1 cellular context compared by ENCODE assay signal in genomic region chr19:42219812-42220750, GRCh38.
TF ChIP-seq lines count a peak whose summit lies in the region.

Gene ZNF526 (plus strand): TSS chr19:42220312. CDS start chr19:42224404, 4,092 bp downstream.

TF ChIP-seq in HepG2, 621 proteins besides CTCF, POLR2A, EP300 and RAD21 (continued from another document and continues in another):
- TF ChIP-seq ZNF816 (CRISPR knock-in tag; IDR thresholded peaks at IDR 0.05; ENCODE audit: borderline replicate concordance) (peak; percentile 91), ZNF574 (CRISPR knock-in tag; IDR thresholded peaks at IDR 0.05) (peak; percentile 96), SIN3A (IDR thresholded peaks at IDR 0.05; ENCODE audit: borderline replicate concordance, low read depth, low read length) (peak; percentile 89; the same call in 1 of the 2 replicates), ZNF335 (CRISPR knock-in tag; IDR thresholded peaks at IDR 0.05) (peak; percentile 40; the same call in 1 of the 2 replicates), ZNF703 (CRISPR knock-in tag; IDR thresholded peaks at IDR 0.05; ENCODE audit: borderline replicate concordance) (no peak), ZNF660 (CRISPR knock-in tag; IDR thresholded peaks at IDR 0.05; ENCODE audit: borderline replicate concordance, low read depth) (no peak), ZBTB7A (CRISPR knock-in tag; IDR thresholded peaks at IDR 0.05) (peak; percentile 96), ZNF572 (CRISPR knock-in tag; IDR thresholded peaks at IDR 0.05) (peak; percentile 22; the same call in 1 of the 2 replicates), ZNF33B (CRISPR knock-in tag; IDR thresholded peaks at IDR 0.05) (0 out of 2 replicates have a peak, but pooled peaks have one; percentile 68), ZNF317 (CRISPR knock-in tag; IDR thresholded peaks at IDR 0.05) (peak; percentile 48; the same call in 1 of the 2 replicates), ZNF350 (CRISPR knock-in tag; IDR thresholded peaks at IDR 0.05; ENCODE audit: borderline replicate concordance, low read depth) (peak; percentile 92), ZNF138 (CRISPR knock-in tag; IDR thresholded peaks at IDR 0.05; ENCODE audit: low read depth) (peak; percentile 24; the same call in 1 of the 2 replicates), SRY (CRISPR knock-in tag; IDR thresholded peaks at IDR 0.05) (0 out of 2 replicates have a peak, but pooled peaks have one; percentile 61), ZNF446 (CRISPR knock-in tag; IDR thresholded peaks at IDR 0.05) (no peak), TIGD3 (CRISPR knock-in tag; IDR thresholded peaks at IDR 0.05; ENCODE audit: borderline replicate concordance) (0 out of 2 replicates have a peak, but pooled peaks have one; percentile 65), ZNF790 (CRISPR knock-in tag; IDR thresholded peaks at IDR 0.05; ENCODE audit: borderline replicate concordance) (peak; percentile 74; the same call in 1 of the 2 replicates), ZNF589 (CRISPR knock-in tag; conservative IDR thresholded peaks at IDR 0.05) (peak; percentile 69), TEF (CRISPR knock-in tag; IDR thresholded peaks at IDR 0.05) (no peak), ZSCAN21 (CRISPR knock-in tag; IDR thresholded peaks at IDR 0.05; ENCODE audit: borderline replicate concordance) (peak; percentile 69), ZNF891 (CRISPR knock-in tag; IDR thresholded peaks at IDR 0.05) (peak; percentile 71; the same call in 1 of the 2 replicates), NCOA2 (CRISPR knock-in tag; IDR thresholded peaks at IDR 0.05) (peak; percentile 47; the same call in 1 of the 2 replicates), ZNF639 (CRISPR knock-in tag; conservative IDR thresholded peaks at IDR 0.05) (0 out of 2 replicates have a peak, but pooled peaks have one; percentile 67), ZNF224 (CRISPR knock-in tag; IDR thresholded peaks at IDR 0.05) (peak; percentile 64; the same call in 1 of the 2 replicates), KAT8 (CRISPR knock-in tag; IDR thresholded peaks at IDR 0.05) (peak; percentile 84), THAP11 (CRISPR knock-in tag; IDR thresholded peaks at IDR 0.05) (peak; percentile 95), MED13 (CRISPR knock-in tag; IDR thresholded peaks at IDR 0.05) (peak; percentile 13; the same call in 1 of the 2 replicates), CHD2 (IDR thresholded peaks at IDR 0.05; ENCODE audit: low read depth, low read length) (peak; percentile 55; the same call in 1 of the 2 replicates), HOXA5 (CRISPR knock-in tag; IDR thresholded peaks at IDR 0.05) (peak; percentile 72; the same call in 1 of the 2 replicates), TGIF2 (CRISPR knock-in tag; IDR thresholded peaks at IDR 0.05) (peak; percentile 70), ZNF784 (CRISPR knock-in tag; IDR thresholded peaks at IDR 0.05; ENCODE audit: borderline replicate concordance) (peak; percentile 29; the same call in 1 of the 2 replicates), GABPB1 (CRISPR knock-in tag; IDR thresholded peaks at IDR 0.05) (peak; percentile 84), NBN (conservative IDR thresholded peaks at IDR 0.05) (no peak), TRAFD1 (CRISPR knock-in tag; IDR thresholded peaks at IDR 0.05; ENCODE audit: borderline replicate concordance) (no peak), HMG20A (CRISPR knock-in tag; IDR thresholded peaks at IDR 0.05; ENCODE audit: borderline replicate concordance) (no peak), PCBP1 (IDR thresholded peaks at IDR 0.05; ENCODE audit: borderline replicate concordance, low read depth, low read length) (peak; percentile 88; the same call in 1 of the 2 replicates), SMC3 (IDR thresholded peaks at IDR 0.05; ENCODE audit: low read length) (no peak; the same call in 1 of the 2 replicates), MYPOP (CRISPR knock-in tag; IDR thresholded peaks at IDR 0.05) (peak; percentile 90), KDM3A (CRISPR knock-in tag; IDR thresholded peaks at IDR 0.05; ENCODE audit: low read depth) (0 out of 2 replicates have a peak, but pooled peaks have one; percentile 35), MIER3 (CRISPR knock-in tag; IDR thresholded peaks at IDR 0.05; ENCODE audit: borderline replicate concordance) (peak; percentile 88), MAX (IDR thresholded peaks at IDR 0.05) (peak; percentile 71; the same call in 1 of the 2 replicates), HES4 (CRISPR knock-in tag; IDR thresholded peaks at IDR 0.05; ENCODE audit: borderline replicate concordance) (peak; percentile 62; the same call in 1 of the 2 replicates)
- TF ChIP-seq, protein P1, sequence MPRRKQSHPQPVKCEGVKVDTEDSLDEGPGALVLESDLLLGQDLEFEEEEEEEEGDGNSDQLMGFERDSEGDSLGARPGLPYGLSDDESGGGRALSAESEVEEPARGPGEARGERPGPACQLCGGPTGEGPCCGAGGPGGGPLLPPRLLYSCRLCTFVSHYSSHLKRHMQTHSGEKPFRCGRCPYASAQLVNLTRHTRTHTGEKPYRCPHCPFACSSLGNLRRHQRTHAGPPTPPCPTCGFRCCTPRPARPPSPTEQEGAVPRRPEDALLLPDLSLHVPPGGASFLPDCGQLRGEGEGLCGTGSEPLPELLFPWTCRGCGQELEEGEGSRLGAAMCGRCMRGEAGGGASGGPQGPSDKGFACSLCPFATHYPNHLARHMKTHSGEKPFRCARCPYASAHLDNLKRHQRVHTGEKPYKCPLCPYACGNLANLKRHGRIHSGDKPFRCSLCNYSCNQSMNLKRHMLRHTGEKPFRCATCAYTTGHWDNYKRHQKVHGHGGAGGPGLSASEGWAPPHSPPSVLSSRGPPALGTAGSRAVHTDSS (CRISPR knock-in tag; conservative IDR thresholded peaks at IDR 0.05): no peak
- TF ChIP-seq, protein P2, sequence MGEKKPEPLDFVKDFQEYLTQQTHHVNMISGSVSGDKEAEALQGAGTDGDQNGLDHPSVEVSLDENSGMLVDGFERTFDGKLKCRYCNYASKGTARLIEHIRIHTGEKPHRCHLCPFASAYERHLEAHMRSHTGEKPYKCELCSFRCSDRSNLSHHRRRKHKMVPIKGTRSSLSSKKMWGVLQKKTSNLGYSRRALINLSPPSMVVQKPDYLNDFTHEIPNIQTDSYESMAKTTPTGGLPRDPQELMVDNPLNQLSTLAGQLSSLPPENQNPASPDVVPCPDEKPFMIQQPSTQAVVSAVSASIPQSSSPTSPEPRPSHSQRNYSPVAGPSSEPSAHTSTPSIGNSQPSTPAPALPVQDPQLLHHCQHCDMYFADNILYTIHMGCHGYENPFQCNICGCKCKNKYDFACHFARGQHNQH (CRISPR knock-in tag; IDR thresholded peaks at IDR 0.05): peak; percentile 73
- TF ChIP-seq, protein P3, sequence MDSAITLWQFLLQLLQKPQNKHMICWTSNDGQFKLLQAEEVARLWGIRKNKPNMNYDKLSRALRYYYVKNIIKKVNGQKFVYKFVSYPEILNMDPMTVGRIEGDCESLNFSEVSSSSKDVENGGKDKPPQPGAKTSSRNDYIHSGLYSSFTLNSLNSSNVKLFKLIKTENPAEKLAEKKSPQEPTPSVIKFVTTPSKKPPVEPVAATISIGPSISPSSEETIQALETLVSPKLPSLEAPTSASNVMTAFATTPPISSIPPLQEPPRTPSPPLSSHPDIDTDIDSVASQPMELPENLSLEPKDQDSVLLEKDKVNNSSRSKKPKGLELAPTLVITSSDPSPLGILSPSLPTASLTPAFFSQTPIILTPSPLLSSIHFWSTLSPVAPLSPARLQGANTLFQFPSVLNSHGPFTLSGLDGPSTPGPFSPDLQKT (CRISPR knock-in tag; IDR thresholded peaks at IDR 0.05; ENCODE audit: borderline replicate concordance): no peak
- TF ChIP-seq, protein P4, sequence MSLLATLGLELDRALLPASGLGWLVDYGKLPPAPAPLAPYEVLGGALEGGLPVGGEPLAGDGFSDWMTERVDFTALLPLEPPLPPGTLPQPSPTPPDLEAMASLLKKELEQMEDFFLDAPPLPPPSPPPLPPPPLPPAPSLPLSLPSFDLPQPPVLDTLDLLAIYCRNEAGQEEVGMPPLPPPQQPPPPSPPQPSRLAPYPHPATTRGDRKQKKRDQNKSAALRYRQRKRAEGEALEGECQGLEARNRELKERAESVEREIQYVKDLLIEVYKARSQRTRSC (CRISPR knock-in tag; IDR thresholded peaks at IDR 0.05; ENCODE audit: low read depth): no peak
- TF ChIP-seq, protein P5, sequence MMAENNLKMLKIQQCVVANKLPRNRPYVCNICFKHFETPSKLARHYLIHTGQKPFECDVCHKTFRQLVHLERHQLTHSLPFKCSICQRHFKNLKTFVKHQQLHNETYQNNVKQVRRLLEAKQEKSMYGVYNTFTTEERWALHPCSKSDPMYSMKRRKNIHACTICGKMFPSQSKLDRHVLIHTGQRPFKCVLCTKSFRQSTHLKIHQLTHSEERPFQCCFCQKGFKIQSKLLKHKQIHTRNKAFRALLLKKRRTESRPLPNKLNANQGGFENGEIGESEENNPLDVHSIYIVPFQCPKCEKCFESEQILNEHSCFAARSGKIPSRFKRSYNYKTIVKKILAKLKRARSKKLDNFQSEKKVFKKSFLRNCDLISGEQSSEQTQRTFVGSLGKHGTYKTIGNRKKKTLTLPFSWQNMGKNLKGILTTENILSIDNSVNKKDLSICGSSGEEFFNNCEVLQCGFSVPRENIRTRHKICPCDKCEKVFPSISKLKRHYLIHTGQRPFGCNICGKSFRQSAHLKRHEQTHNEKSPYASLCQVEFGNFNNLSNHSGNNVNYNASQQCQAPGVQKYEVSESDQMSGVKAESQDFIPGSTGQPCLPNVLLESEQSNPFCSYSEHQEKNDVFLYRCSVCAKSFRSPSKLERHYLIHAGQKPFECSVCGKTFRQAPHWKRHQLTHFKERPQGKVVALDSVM (CRISPR knock-in tag; IDR thresholded peaks at IDR 0.05): 0 out of 2 replicates have a peak, but pooled peaks have one; percentile 38
